8 cellular contexts compared by ENCODE assay signal in genomic region chr7:116953372-116953726, GRCh38. TPM values are rescaled to one million over a fixed set of nuclear protein-coding genes. Genes with fewer than 3 reads are reported as not detected.
DNase-seq lines count a peak whose midpoint lies in the region; ATAC-seq and TF ChIP-seq lines count a peak whose summit lies in the region.

ST7 (plus strand) TSS chr7:116953501; CDS start chr7:116953541, 40 bp downstream.

- peaks cover 12% of the 10 kb centered on the region for H3F3A ChIP-seq in smooth muscle cell (ENCODE audit: low read depth)

- TF ChIP-seq CTCF in GM12865 (IDR thresholded peaks at IDR 0.05; ENCODE audit: insufficient read depth, low read depth, low read length, missing control alignments) (no peak), WERI-Rb-1 (IDR thresholded peaks at IDR 0.05; ENCODE audit: low read depth, low read length) (no peak), breast epithelium (IDR thresholded peaks at IDR 0.05) (no peak), smooth muscle cell (IDR thresholded peaks at IDR 0.05; ENCODE audit: borderline replicate concordance, insufficient read depth, poor library complexity, severe bottlenecking) (no peak)

- H3K79me2 ChIP-seq in smooth muscle cell (ENCODE audit: low read depth): peaks cover 40% of the 10 kb centered on the region

- H3K36me3 ChIP-seq in WERI-Rb-1 (no peaks in the 10 kb centered on the region), breast epithelium (no peaks in the 10 kb centered on the region), smooth muscle cell (ENCODE audit: low read depth) (no peaks in the 10 kb centered on the region)

- no peaks in the 10 kb centered on the region for H3K4me1 ChIP-seq in breast epithelium
- H3K4me1 ChIP-seq in smooth muscle cell (ENCODE audit: low read depth): peaks cover 10% of the 10 kb centered on the region

- H3K9ac ChIP-seq in smooth muscle cell (ENCODE audit: low read depth): peak within 1 kb of the TSS; percentile 99

- WGBS in smooth muscle cell (ENCODE audit: low lambda C conversion rate): under 1% methylated on average over 40 of the region's 44 CpGs

- peaks cover 80% of the 10 kb centered on the region for H3K27me3 ChIP-seq in WERI-Rb-1 (ENCODE audit: insufficient read depth, low read depth, severe bottlenecking)
- H3K27me3 ChIP-seq in breast epithelium: no peaks in the 10 kb centered on the region
- H3K27me3 ChIP-seq in smooth muscle cell (ENCODE audit: low read depth): no peaks in the 10 kb centered on the region

- ATAC-seq in HG02588 (IDR thresholded peaks at IDR 0.05; ENCODE audit: unreplicated experiment): peak; percentile 36

- DNase-seq in GM12865 (ENCODE audit: low read depth): peak; percentile 78
- DNase-seq in NCI-H1417 (lab: John Stamatoyannopoulos, UW): peak; percentile 78 to 93 (median 90)
- peak; percentile 38 for DNase-seq in WERI-Rb-1
- peak; percentile 38 to 65 for DNase-seq in breast epithelium (ENCODE audit: low spot score in 2 of 2)
- peak; percentile 51 for DNase-seq in inferior parietal cortex (ENCODE audit: extremely low spot score)
- DNase-seq in smooth muscle cell (lab: John Stamatoyannopoulos, UW; ENCODE audit: unreplicated experiment): peak; percentile 48
- no peak for DNase-seq in cerebellar nuclear complex (lab: John Stamatoyannopoulos, UW)

- H3K4me3 ChIP-seq in GM12865 (ENCODE audit: low read depth, low read length): peak within 1 kb of the TSS; percentile 88
- peak within 1 kb of the TSS; percentile 63 for H3K4me3 ChIP-seq in WERI-Rb-1 (ENCODE audit: low read depth, low read length)
- peak within 1 kb of the TSS; percentile 85 to 94 (median 89) for H3K4me3 ChIP-seq in breast epithelium
- H3K4me3 ChIP-seq in smooth muscle cell: peak within 1 kb of the TSS; percentile 96

- peak within 1 kb of the TSS; percentile 90 for H2AFZ ChIP-seq in smooth muscle cell (ENCODE audit: low read depth)

- H3K4me2 ChIP-seq in smooth muscle cell: peak within 1 kb of the TSS; percentile 93

- H3K27ac ChIP-seq in WERI-Rb-1 (no peak within 1 kb of the TSS), breast epithelium (peak within 1 kb of the TSS; percentile 98 to 100), smooth muscle cell (ENCODE audit: low read depth) (peak within 1 kb of the TSS; percentile 99)

- no peaks in the 10 kb centered on the region for H3K9me3 ChIP-seq in WERI-Rb-1 (ENCODE audit: severe bottlenecking)
- no peaks in the 10 kb centered on the region for H3K9me3 ChIP-seq in breast epithelium
- no peaks in the 10 kb centered on the region for H3K9me3 ChIP-seq in smooth muscle cell (replicated peaks; ENCODE audit: low read depth)

- intact Hi-C loops in breast epithelium (cut with DNase I; ENCODE audit: low total_unique reads): no loop called here

- H4K20me1 ChIP-seq in smooth muscle cell (ENCODE audit: low read depth): peaks cover 12% of the 10 kb centered on the region

- no peak for TF ChIP-seq POLR2A in breast epithelium (IDR thresholded peaks at IDR 0.05)

RNA-seq across cellular contexts. Expression of gene ST7, which starts in this region (rescaled TPM):
- 10 to 100 TPM; 24.3 to 41.4 (median 27.5) TPM for total RNA-seq in breast epithelium
- 23.2 and 35.5 TPM in 2 replicates for total RNA-seq in smooth muscle cell
- polyA plus RNA-seq in smooth muscle cell: 25.1 and 26.1 TPM in 2 replicates

Comparison
In these comparisons a context has a peak if more than half of its experiments do, and no peak if none do; other contexts are left out.
1. DNase-seq: peak in GM12865 (single experiment), NCI-H1417 (3 of 3), WERI-Rb-1 (single experiment), breast epithelium (2 of 2), inferior parietal cortex (single experiment) and smooth muscle cell (single experiment); none in cerebellar nuclear complex (0 of 2).
2. Peak in every context shown above with its lines, with median percentiles within 50 percentile points of each other: H3K4me3 ChIP-seq.